ENCODE assay signal across 2 cellular contexts in genomic region chr15:71329041-71329440, GRCh38.
TF ChIP-seq lines count a peak whose summit lies in the region.

No MANE protein-coding gene starts in this region.

TF ChIP-seq in endothelial cell of umbilical vein, 7 proteins besides CTCF, POLR2A, EP300 and RAD21:
- TF ChIP-seq GATA2 (IDR thresholded peaks at IDR 0.05; ENCODE audit: insufficient read depth, insufficient read length, low read depth, low read length) (no peak), EZH2 (IDR thresholded peaks at IDR 0.05; ENCODE audit: borderline replicate concordance, low read depth, low read length, severe bottlenecking) (no peak), MYC (IDR thresholded peaks at IDR 0.05; ENCODE audit: low read depth, low read length) (no peak), FOS (IDR thresholded peaks at IDR 0.05; ENCODE audit: borderline replicate concordance, insufficient read depth, low read length) (no peak), POLR2AphosphoS5 (IDR thresholded peaks at IDR 0.05; ENCODE audit: insufficient read depth, low read depth, low read length) (no peak), MAX (IDR thresholded peaks at IDR 0.05; ENCODE audit: insufficient read depth, insufficient read length) (no peak), JUN (IDR thresholded peaks at IDR 0.05; ENCODE audit: borderline replicate concordance, insufficient read depth, insufficient read length, low read depth) (no peak)

TF ChIP-seq in HEK293T, 16 proteins besides CTCF, POLR2A, EP300 and RAD21 (continued from another document):
- TF ChIP-seq FOXK2 (IDR thresholded peaks at IDR 0.05) = no peak
- no peak for TF ChIP-seq FOXM1 (IDR thresholded peaks at IDR 0.05; ENCODE audit: borderline replicate concordance)
- TF ChIP-seq CTBP1 (IDR thresholded peaks at IDR 0.05; ENCODE audit: borderline replicate concordance) = no peak
- no peak for TF ChIP-seq HDGF (IDR thresholded peaks at IDR 0.05; ENCODE audit: borderline replicate concordance)
- TF ChIP-seq LEF1 (IDR thresholded peaks at IDR 0.05; ENCODE audit: borderline replicate concordance) = no peak
- TF ChIP-seq SUZ12 (IDR thresholded peaks at IDR 0.05) = no peak
- no peak for TF ChIP-seq ZNF384 (IDR thresholded peaks at IDR 0.05)
- no peak for TF ChIP-seq TARDBP (IDR thresholded peaks at IDR 0.05)
- TF ChIP-seq PKNOX1 (IDR thresholded peaks at IDR 0.05) = no peak
- TF ChIP-seq NFRKB (IDR thresholded peaks at IDR 0.05) = no peak
- no peak for TF ChIP-seq L3MBTL2 (conservative IDR thresholded peaks at IDR 0.05)
- no peak for TF ChIP-seq SP1 (IDR thresholded peaks at IDR 0.05)
- no peak for TF ChIP-seq ARNT (IDR thresholded peaks at IDR 0.05)
- TF ChIP-seq FOXA1 (IDR thresholded peaks at IDR 0.05) = no peak
- TF ChIP-seq ELF4 (IDR thresholded peaks at IDR 0.05) = no peak
